10 cellular contexts compared by ENCODE assay signal in the genomic region with DNA sequence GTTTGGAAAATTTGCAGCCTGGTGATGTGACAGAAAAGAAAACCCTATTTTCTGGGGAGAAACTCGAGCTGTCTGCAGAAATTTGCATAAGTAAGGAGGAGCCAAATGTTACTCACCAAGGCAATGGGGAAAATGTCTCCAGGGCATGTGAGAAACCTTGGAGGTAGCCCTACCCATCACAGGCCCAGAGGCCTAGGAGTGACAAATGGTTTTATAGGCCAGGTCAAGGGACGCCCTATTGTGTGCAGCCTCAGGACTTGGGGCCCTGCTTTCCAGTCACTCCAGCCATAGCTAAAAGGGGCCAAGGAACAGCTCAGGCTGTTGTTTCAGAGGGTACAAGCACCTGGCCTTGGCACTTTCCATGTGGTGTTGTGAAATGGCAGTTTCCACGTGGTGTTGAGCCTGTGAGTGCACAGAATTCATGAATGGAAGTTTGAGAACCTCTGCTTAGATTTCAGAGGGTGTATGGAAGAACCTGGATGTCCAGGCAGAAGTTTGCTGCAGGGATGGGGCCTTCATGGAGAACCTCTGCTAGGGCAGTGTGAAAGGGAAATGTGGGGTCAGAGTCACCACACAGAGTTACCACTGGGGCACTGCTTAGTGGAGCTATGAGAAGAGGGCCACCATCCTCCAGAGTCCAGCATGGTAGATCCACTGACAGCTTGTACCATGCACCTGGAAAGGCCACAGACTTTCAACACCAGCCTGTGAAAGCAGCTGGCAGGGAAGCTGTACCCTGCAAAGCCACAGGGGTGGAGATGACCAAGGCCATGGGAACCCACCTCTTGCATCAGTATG.
"Had no signal": no experiment of that assay in that cellular context is flagged by ENCODE, and none has a peak within 500 bp of the region (broad histone marks: within the 10 kb centered on the region; RNA-seq: fewer than 3 reads in every experiment).

No MANE protein-coding gene starts in this region.

- H3K9ac ChIP-seq: GM23248 had no signal

- DNase-seq: GM23248, H9, HCEC 1CT, HFFc6, IMR-90, KG1 had no signal

- H3K4me3 ChIP-seq: GM23248, K562 had no signal

- H3K27ac ChIP-seq: GM23248 had no signal

- FAIRE-seq: H1, H54, HTR-8/SVneo, K562 had no signal

- ATAC-seq: K562 had no signal
